In the genomic region with DNA sequence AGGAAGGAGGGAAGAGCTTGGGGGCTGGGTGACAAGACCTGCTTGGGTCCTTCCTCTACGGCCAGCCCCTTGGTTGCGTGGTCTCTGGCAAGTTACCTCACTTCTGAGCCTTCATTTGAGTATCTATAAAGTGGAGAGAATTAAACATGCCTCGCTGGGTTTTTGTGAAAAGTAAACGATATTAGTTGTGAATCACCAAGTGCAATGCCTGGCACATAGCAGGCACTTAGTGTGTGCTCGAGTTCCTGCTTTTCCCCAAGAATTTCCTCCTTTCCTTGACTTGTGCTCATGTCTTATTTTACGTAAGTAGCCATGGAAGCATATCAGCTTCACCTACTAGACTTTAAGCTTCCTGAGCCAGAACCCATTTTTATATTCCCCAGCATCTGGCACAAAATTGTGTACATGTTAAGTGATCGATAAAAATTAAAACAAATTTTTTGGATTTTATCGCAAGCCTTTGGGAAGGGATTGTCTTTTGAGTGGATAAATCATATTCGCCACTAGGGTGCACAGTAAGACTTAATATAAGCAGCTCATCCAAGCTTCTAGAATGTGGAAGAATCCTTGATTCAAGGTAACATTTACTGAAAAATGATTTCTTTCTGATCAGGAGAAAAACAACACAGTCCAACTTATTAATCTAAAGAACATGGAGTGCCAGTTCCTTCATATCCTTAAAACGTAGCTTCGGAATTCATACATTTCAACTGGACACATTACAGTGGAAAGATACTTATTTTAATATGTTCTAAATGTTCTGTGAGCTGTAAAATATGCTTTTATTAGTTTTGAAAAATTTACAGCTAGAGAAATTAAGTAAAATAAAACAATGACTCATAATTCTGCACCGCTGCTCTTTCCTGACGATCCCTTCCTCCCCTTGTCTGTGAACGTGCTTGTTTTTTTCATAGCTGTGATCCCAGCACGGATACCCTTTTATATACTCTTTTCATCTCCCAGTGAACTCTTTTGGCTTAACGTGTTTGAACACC, we compare ENCODE assay signal across 2 cellular contexts.
TF ChIP-seq lines count a peak whose summit lies in the region.

No MANE protein-coding gene starts in this region.

TF ChIP-seq in K562, 482 proteins besides CTCF, POLR2A, EP300 and RAD21:
- TF ChIP-seq ZNF780A (CRISPR knock-in tag; IDR thresholded peaks at IDR 0.05) (no peak), ZNF57 (CRISPR knock-in tag; IDR thresholded peaks at IDR 0.05) (no peak), DEAF1 (CRISPR knock-in tag; IDR thresholded peaks at IDR 0.05) (peak; percentile 65), ELF1 (tag; IDR thresholded peaks at IDR 0.05) (no peak), YBX1 (IDR thresholded peaks at IDR 0.05) (no peak)
TF ChIP-seq in K562: peak in this region for 1.

TF ChIP-seq in liver, 16 proteins besides CTCF, POLR2A, EP300 and RAD21:
- TF ChIP-seq GABPA (IDR thresholded peaks at IDR 0.05 in 1 of 2, conservative IDR thresholded peaks at IDR 0.05 in 1 of 2), result no peak
- no peak for TF ChIP-seq FOXA1 (IDR thresholded peaks at IDR 0.05)
- no peak for TF ChIP-seq SP1 (IDR thresholded peaks at IDR 0.05)
- no peak for TF ChIP-seq EGR1 (IDR thresholded peaks at IDR 0.05; ENCODE audit: low read depth in 2 of 2)
- no peak for TF ChIP-seq REST (IDR thresholded peaks at IDR 0.05)
- no peak for TF ChIP-seq FOXA2 (IDR thresholded peaks at IDR 0.05)
- TF ChIP-seq HNF4A (conservative IDR thresholded peaks at IDR 0.05), result no peak
- TF ChIP-seq TAF1 (conservative IDR thresholded peaks at IDR 0.05), result no peak
- no peak for TF ChIP-seq NR2F2 (IDR thresholded peaks at IDR 0.05)
- no peak for TF ChIP-seq HNF4G (IDR thresholded peaks at IDR 0.05)
- TF ChIP-seq, protein P1, sequence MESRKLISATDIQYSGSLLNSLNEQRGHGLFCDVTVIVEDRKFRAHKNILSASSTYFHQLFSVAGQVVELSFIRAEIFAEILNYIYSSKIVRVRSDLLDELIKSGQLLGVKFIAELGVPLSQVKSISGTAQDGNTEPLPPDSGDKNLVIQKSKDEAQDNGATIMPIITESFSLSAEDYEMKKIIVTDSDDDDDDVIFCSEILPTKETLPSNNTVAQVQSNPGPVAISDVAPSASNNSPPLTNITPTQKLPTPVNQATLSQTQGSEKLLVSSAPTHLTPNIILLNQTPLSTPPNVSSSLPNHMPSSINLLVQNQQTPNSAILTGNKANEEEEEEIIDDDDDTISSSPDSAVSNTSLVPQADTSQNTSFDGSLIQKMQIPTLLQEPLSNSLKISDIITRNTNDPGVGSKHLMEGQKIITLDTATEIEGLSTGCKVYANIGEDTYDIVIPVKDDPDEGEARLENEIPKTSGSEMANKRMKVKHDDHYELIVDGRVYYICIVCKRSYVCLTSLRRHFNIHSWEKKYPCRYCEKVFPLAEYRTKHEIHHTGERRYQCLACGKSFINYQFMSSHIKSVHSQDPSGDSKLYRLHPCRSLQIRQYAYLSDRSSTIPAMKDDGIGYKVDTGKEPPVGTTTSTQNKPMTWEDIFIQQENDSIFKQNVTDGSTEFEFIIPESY (IDR thresholded peaks at IDR 0.05), result no peak
- no peak for TF ChIP-seq JUND (IDR thresholded peaks at IDR 0.05)
- TF ChIP-seq YY1 (IDR thresholded peaks at IDR 0.05), result no peak
- TF ChIP-seq, protein P2, sequence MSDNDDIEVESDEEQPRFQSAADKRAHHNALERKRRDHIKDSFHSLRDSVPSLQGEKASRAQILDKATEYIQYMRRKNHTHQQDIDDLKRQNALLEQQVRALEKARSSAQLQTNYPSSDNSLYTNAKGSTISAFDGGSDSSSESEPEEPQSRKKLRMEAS (IDR thresholded peaks at IDR 0.05), result no peak
